ENCODE assay signal across 1 cellular context in genomic region chr2:88580088-88580487, GRCh38.
TF ChIP-seq lines count a peak whose summit lies in the region.

No MANE protein-coding gene starts in this region.

TF ChIP-seq in GM12878, 131 proteins besides CTCF, POLR2A, EP300 and RAD21 (continued from another document):
- no peak for TF ChIP-seq PKNOX1 (IDR thresholded peaks at IDR 0.05)
- no peak for TF ChIP-seq STAT3 (IDR thresholded peaks at IDR 0.05; ENCODE audit: low read depth, low read length)
- TF ChIP-seq ZNF384 (IDR thresholded peaks at IDR 0.05; ENCODE audit: borderline replicate concordance, low read depth, low read length): no peak
